Comparison of ENCODE assay signal across 37 cellular contexts in the genomic region with DNA sequence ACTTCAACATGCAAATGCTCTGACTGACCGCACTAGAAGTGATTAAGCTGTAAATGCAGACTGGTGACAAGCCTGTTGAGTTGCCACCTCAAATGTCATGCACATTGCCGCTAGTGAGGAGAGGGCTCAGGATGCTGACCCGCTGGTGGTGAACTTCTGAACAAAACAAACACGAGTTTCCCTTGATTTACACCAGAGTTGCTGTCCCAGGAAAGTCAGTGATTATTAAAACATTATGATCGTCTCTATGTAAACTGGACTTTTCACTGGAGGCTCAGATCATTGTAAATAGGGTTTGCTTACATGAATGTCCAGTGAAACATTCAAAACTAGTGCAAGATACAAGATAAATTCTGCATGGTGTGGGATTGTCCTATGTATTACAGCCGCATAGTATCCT.
"Had no signal": no experiment of that assay in that cellular context is flagged by ENCODE, and none has a peak within 500 bp of the region (broad histone marks: within the 10 kb centered on the region; RNA-seq: fewer than 3 reads in every experiment).

No MANE protein-coding gene starts in this region.

- H3K9me3 ChIP-seq: adrenal gland had no signal

- H3K27ac Mint-ChIP-seq: activated B cell treated with CpG ODN at 0.5 μM for 24 hours; activated CD4-positive, alpha-beta memory T cell treated with anti-CD3 and anti-CD28 coated beads for 36 hours; activated CD4-positive, alpha-beta T cell treated with anti-CD3 and anti-CD28 coated beads, Interleukin-2, amount 10 ng/mL, durations not matched to agents 24 days and 14 days; activated CD8-positive, alpha-beta T cell treated with anti-CD3 and anti-CD28 coated beads for 36 hours; activated naive CD4-positive, alpha-beta T cell treated with anti-CD3 and anti-CD28 coated beads for 36 hours; activated naive CD4-positive, alpha-beta T cell treated with anti-CD3 and anti-CD28 coated beads, Interleukin-2, amount 50 U/mL, for 72 hours; activated naive CD8-positive, alpha-beta T cell treated with anti-CD3 and anti-CD28 coated beads for 36 hours; activated T-cell treated with anti-CD3 and anti-CD28 coated beads, Interleukin-2, amount 50 U/mL, for 72 hours; activated T-helper 1 cell treated with anti-CD3 and anti-CD28 coated beads, Interleukin-12 subunit alpha, Interleukin-12 subunit beta, Interleukin-2, Interleukin-4 antibody, amounts not matched to agents 30 ng/mL and 10 ng/mL and 1 ng/mL, durations not matched to agents 14 hours and 24 hours and 36 hours; activated T-helper 17 cell treated with anti-CD3 and anti-CD28 coated beads, Interleukin-2, amount 50 U/mL, for 72 hours; T-helper 1 cell treated with Interleukin-12 subunit alpha and Interleukin-12 subunit beta and Interleukin-4 antibody, amounts not matched to agents 30 μg/mL and 1 μg/mL, for 36 hours; T-helper 2 cell treated with Interferon-gamma antibody and Interleukin-4, amounts not matched to agents 5 μg/mL and 100 μg/mL, for 36 hours had no signal

- H3K27ac ChIP-seq: adrenal gland, cardiac muscle cell, VCaP had no signal

- H3K4me1 Mint-ChIP-seq: activated B cell treated with CpG ODN at 0.5 μM for 24 hours; activated CD4-positive, alpha-beta T cell treated with anti-CD3 and anti-CD28 coated beads, Interleukin-2, amount 10 ng/mL, durations not matched to agents 24 days and 14 days; activated T-helper 17 cell treated with anti-CD3 and anti-CD28 coated beads, Interleukin-2, amount 50 U/mL, for 72 hours had no signal

- DNase-seq: activated B cell treated with CpG ODN at 0.5 μM for 24 hours; activated CD4-positive, alpha-beta memory T cell treated with anti-CD3 and anti-CD28 coated beads for 36 hours; activated CD4-positive, alpha-beta T cell treated with anti-CD3 and anti-CD28 coated beads for 4 hours; activated CD4-positive, alpha-beta T cell treated with anti-CD3 and anti-CD28 coated beads, Interleukin-2, amount 10 ng/mL, durations not matched to agents 24 days and 14 days; activated CD4-positive, alpha-beta T cell treated with anti-CD3 and anti-CD28 coated beads, Interleukin-2, amount 50 U/mL, for 1 hour; activated CD4-positive, alpha-beta T cell treated with anti-CD3 and anti-CD28 coated beads, Interleukin-2, amount 50 U/mL, for 4 hours; activated CD4-positive, CD25-positive, alpha-beta regulatory T cell treated with anti-CD3 and anti-CD28 coated beads, Interleukin-2, amount 50 U/mL, for 72 hours; activated CD8-positive, alpha-beta memory T cell treated with anti-CD3 and anti-CD28 coated beads, Interleukin-2, amount 50 U/mL, for 4 hours; activated CD8-positive, alpha-beta T cell treated with anti-CD3 and anti-CD28 coated beads for 36 hours; activated effector memory CD4-positive, alpha-beta T cell treated with anti-CD3 and anti-CD28 coated beads, Interleukin-2, amount 50 U/mL, for 16 hours; activated gamma-delta T cell treated with Interleukin-2 at 50 U/mL for 16 hours; activated naive CD4-positive, alpha-beta T cell; activated naive CD4-positive, alpha-beta T cell treated with anti-CD3 and anti-CD28 coated beads for 36 hours; activated naive CD4-positive, alpha-beta T cell treated with anti-CD3 and anti-CD28 coated beads, Interleukin-2, amount 50 U/mL, for 16 hours; activated naive CD8-positive, alpha-beta T cell treated with anti-CD3 and anti-CD28 coated beads for 36 hours; activated T-cell treated with anti-CD3 and anti-CD28 coated beads for 4 hours; activated T-cell treated with anti-CD3 and anti-CD28 coated beads, Interleukin-2, amount 50 U/mL, for 1 hour; activated T-cell treated with anti-CD3 and anti-CD28 coated beads, Interleukin-2, amount 50 U/mL, for 4 hours; activated T-cell treated with anti-CD3 and anti-CD28 coated beads, Interleukin-2, amount 50 U/mL, for 72 hours; adrenal gland; amniotic stem cell; aorta; central memory CD4-positive, alpha-beta T cell; T-helper 1 cell; T-helper 2 cell; T-helper 9 cell had no signal

- H3K36me3 ChIP-seq: adrenal gland, cardiac muscle cell had no signal

- H3K36me3 Mint-ChIP-seq: activated CD4-positive, alpha-beta memory T cell treated with anti-CD3 and anti-CD28 coated beads for 36 hours; activated naive CD4-positive, alpha-beta T cell treated with anti-CD3 and anti-CD28 coated beads, Interleukin-2, amount 50 U/mL, for 72 hours; activated naive CD8-positive, alpha-beta T cell treated with anti-CD3 and anti-CD28 coated beads for 36 hours; brain had no signal

- ATAC-seq: activated CD8-positive, alpha-beta T cell treated with anti-CD3 and anti-CD28 coated beads for 36 hours; activated naive CD4-positive, alpha-beta T cell treated with anti-CD3 and anti-CD28 coated beads, Interleukin-2, amount 50 U/mL, for 72 hours; activated T-cell treated with anti-CD3 and anti-CD28 coated beads, Interleukin-2, amount 50 U/mL, for 4 hours; activated T-cell treated with anti-CD3 and anti-CD28 coated beads, Interleukin-2, amount 50 U/mL, for 72 hours; activated T-helper 17 cell treated with anti-CD3 and anti-CD28 coated beads, Interleukin-2, amount 50 U/mL, for 72 hours had no signal

- FAIRE-seq: astrocyte, bronchial epithelial cell, TTC549 had no signal

- H3K4me3 Mint-ChIP-seq: activated B cell treated with CpG ODN at 0.5 μM for 24 hours; activated CD4-positive, alpha-beta memory T cell treated with anti-CD3 and anti-CD28 coated beads for 36 hours; activated CD4-positive, alpha-beta T cell treated with anti-CD3 and anti-CD28 coated beads, Interleukin-2, amount 10 ng/mL, durations not matched to agents 24 days and 14 days; activated CD8-positive, alpha-beta T cell treated with anti-CD3 and anti-CD28 coated beads for 36 hours; activated naive CD4-positive, alpha-beta T cell treated with anti-CD3 and anti-CD28 coated beads for 36 hours; activated naive CD8-positive, alpha-beta T cell treated with anti-CD3 and anti-CD28 coated beads for 36 hours; activated T-cell treated with anti-CD3 and anti-CD28 coated beads, Interleukin-2, amount 50 U/mL, for 4 hours; activated T-cell treated with anti-CD3 and anti-CD28 coated beads, Interleukin-2, amount 50 U/mL, for 72 hours; activated T-helper 1 cell treated with anti-CD3 and anti-CD28 coated beads, Interleukin-12 subunit alpha, Interleukin-12 subunit beta, Interleukin-2, Interleukin-4 antibody, amounts not matched to agents 30 ng/mL and 10 ng/mL and 1 ng/mL, durations not matched to agents 14 hours and 24 hours and 36 hours; activated T-helper 17 cell treated with anti-CD3 and anti-CD28 coated beads, Interleukin-2, amount 50 U/mL, for 72 hours; T-helper 1 cell treated with Interleukin-12 subunit alpha and Interleukin-12 subunit beta and Interleukin-4 antibody, amounts not matched to agents 30 μg/mL and 1 μg/mL, for 36 hours; T-helper 2 cell treated with Interferon-gamma antibody and Interleukin-4, amounts not matched to agents 5 μg/mL and 100 μg/mL, for 36 hours had no signal

- H3K9me3 Mint-ChIP-seq: activated B cell treated with CpG ODN at 0.5 μM for 24 hours; activated CD4-positive, alpha-beta memory T cell treated with anti-CD3 and anti-CD28 coated beads for 36 hours; activated CD4-positive, alpha-beta T cell treated with anti-CD3 and anti-CD28 coated beads, Interleukin-2, amount 10 ng/mL, durations not matched to agents 24 days and 14 days; activated CD8-positive, alpha-beta T cell treated with anti-CD3 and anti-CD28 coated beads for 36 hours; activated naive CD4-positive, alpha-beta T cell treated with anti-CD3 and anti-CD28 coated beads for 36 hours; activated naive CD4-positive, alpha-beta T cell treated with anti-CD3 and anti-CD28 coated beads, Interleukin-2, amount 50 U/mL, for 72 hours; activated naive CD8-positive, alpha-beta T cell treated with anti-CD3 and anti-CD28 coated beads for 36 hours; activated T-cell treated with anti-CD3 and anti-CD28 coated beads, Interleukin-2, amount 50 U/mL, for 4 hours; activated T-cell treated with anti-CD3 and anti-CD28 coated beads, Interleukin-2, amount 50 U/mL, for 72 hours; activated T-helper 1 cell treated with anti-CD3 and anti-CD28 coated beads, Interleukin-12 subunit alpha, Interleukin-12 subunit beta, Interleukin-2, Interleukin-4 antibody, amounts not matched to agents 30 ng/mL and 10 ng/mL and 1 ng/mL, durations not matched to agents 14 hours and 24 hours and 36 hours; activated T-helper 17 cell treated with anti-CD3 and anti-CD28 coated beads, Interleukin-2, amount 50 U/mL, for 72 hours; T-helper 1 cell treated with Interleukin-12 subunit alpha and Interleukin-12 subunit beta and Interleukin-4 antibody, amounts not matched to agents 30 μg/mL and 1 μg/mL, for 36 hours; T-helper 2 cell treated with Interferon-gamma antibody and Interleukin-4, amounts not matched to agents 5 μg/mL and 100 μg/mL, for 36 hours had no signal

- H3K4me1 ChIP-seq: adrenal gland had no signal

- H3K27me3 ChIP-seq: adrenal gland, cardiac muscle cell had no signal

- H3K4me3 ChIP-seq: adrenal gland, cardiac muscle cell had no signal
